In genomic region chr19:18279266-18279515, GRCh38 we compare ENCODE assay signal across 8 cellular contexts. TPM values are rescaled to one million over a fixed set of nuclear protein-coding genes. Genes with fewer than 3 reads are reported as not detected.
DNase-seq lines count a peak whose midpoint lies in the region; ATAC-seq and TF ChIP-seq lines count a peak whose summit lies in the region.

No MANE protein-coding gene starts in this region.

- peaks cover 6% of the 10 kb centered on the region for H3K36me3 Mint-ChIP-seq in T-helper 17 cell (ENCODE audit: low read depth)

- peaks cover 37% of the 10 kb centered on the region for H3K4me1 Mint-ChIP-seq in T-helper 17 cell

- peak overlapping the region; percentile 94 for H3K4me3 Mint-ChIP-seq in T-helper 17 cell

- H3K9me3 ChIP-seq in T-helper 17 cell (ENCODE audit: control insufficient read depth, low read length, poor library complexity, severe bottlenecking) (no peaks in the 10 kb centered on the region), gastrocnemius medialis (no peaks in the 10 kb centered on the region)

- peak overlapping the region; percentile 99 for H3K4me3 ChIP-seq in GM12875 (ENCODE audit: low read depth, low read length)
- peak overlapping the region; percentile 96 for H3K4me3 ChIP-seq in fibroblast of villous mesenchyme (ENCODE audit: low read depth, low read length)
- peak overlapping the region; percentile 78 to 98 (median 88) for H3K4me3 ChIP-seq in gastrocnemius medialis

- intact Hi-C loops in gastrocnemius medialis (cut with DNase I; ENCODE audit: low total_unique reads), result loop anchor here (1.0 to 5.0 kb wide), 5 partner anchors 25 to 243 kb away; partner anchors contain the start of genes ELL and LSM4

- TF ChIP-seq CTCF in GM12875 (IDR thresholded peaks at IDR 0.05; ENCODE audit: borderline replicate concordance, insufficient read depth, low read depth, low read length) (no peak), fibroblast of villous mesenchyme (IDR thresholded peaks at IDR 0.05; ENCODE audit: insufficient read depth, low read depth, low read length) (no peak), gastrocnemius medialis (IDR thresholded peaks at IDR 0.05 in 4 of 5, conservative IDR thresholded peaks at IDR 0.05 in 1 of 5) (no peak)

- no peak for TF ChIP-seq POLR2A in gastrocnemius medialis (IDR thresholded peaks at IDR 0.05)

- in situ Hi-C loops in gastrocnemius medialis (cut with MboI; ENCODE audit: low sequenced_read_pairs in 4 of 4), result loop anchor here (5.0 kb wide), 2 partner anchors 43 to 48 kb away; partner anchors contain the start of gene LSM4 (in 2 of the 4)

- peak overlapping the region; percentile 98 to 100 (median 99) for H3K27ac ChIP-seq in gastrocnemius medialis

- no peaks in the 10 kb centered on the region for H3K27me3 Mint-ChIP-seq in T-helper 17 cell

- H3K4me1 ChIP-seq in gastrocnemius medialis, result peaks cover 40 to 59% of the 10 kb centered on the region in 2 donors

- ATAC-seq in T-helper 17 cell (no peak), gastrocnemius medialis (no peak), GM21390 (IDR thresholded peaks at IDR 0.05; ENCODE audit: unreplicated experiment) (no peak), GM18520 (IDR thresholded peaks at IDR 0.05; ENCODE audit: unreplicated experiment) (no peak)

- peaks cover 0 to 4% of the 10 kb centered on the region in 2 donors for H3K36me3 ChIP-seq in gastrocnemius medialis

- H3K27ac Mint-ChIP-seq in T-helper 17 cell, result peak overlapping the region; percentile 99

- H3K27me3 ChIP-seq in gastrocnemius medialis, result no peaks in the 10 kb centered on the region

- DNase-seq in T-helper 17 cell (no peak), fibroblast of villous mesenchyme (ENCODE audit: low read depth) (no peak), gastrocnemius medialis (no peak), GDM1 (lab: John Stamatoyannopoulos, UW) (no peak), DMS 273 treated with DMSO at 0.1 percent for 48 hours (lab: John Stamatoyannopoulos, UW) (no peak)

RNA-seq across cellular contexts. Expression of gene JUND, which starts 2.2 kb away (rescaled TPM):
- total RNA-seq in T-helper 17 cell (1,000 to 10,000 TPM; 1,212 to 1,401 TPM), fibroblast of villous mesenchyme (111 and 150 TPM in 2 replicates), gastrocnemius medialis (100 to 1,000 TPM in 3 of 4 donors, 10 to 100 TPM in 1; 67.2 to 258 (median 221) TPM)

RNA-seq across cellular contexts. Expression of gene IQCN, which starts 4.9 kb away (rescaled TPM):
- total RNA-seq in T-helper 17 cell (10 to 100 TPM; 16.5 to 21.9 TPM), fibroblast of villous mesenchyme (0.86 and 0.97 TPM in 2 replicates), gastrocnemius medialis (under 1 TPM; 0.20 to 0.61 (median 0.39) TPM)

RNA-seq across cellular contexts. Expression of gene LSM4, which starts 43.7 kb away (rescaled TPM):
- 10 to 100 TPM; 43.3 to 46.6 TPM for total RNA-seq in T-helper 17 cell
- total RNA-seq in fibroblast of villous mesenchyme, result 131 and 143 TPM in 2 replicates
- total RNA-seq in gastrocnemius medialis, result 100 to 1,000 TPM; 122 to 294 (median 193) TPM

RNA-seq across cellular contexts. Expression of gene PDE4C, which starts 53.0 kb away (rescaled TPM):
- total RNA-seq in T-helper 17 cell, result under 1 TPM in 1 of 2 donors, not detected in 1; 0.31 TPM
- under 0.01 and 0.32 TPM in 2 replicates for total RNA-seq in fibroblast of villous mesenchyme
- total RNA-seq in gastrocnemius medialis, result 1 to 10 TPM in 1 of 4 donors, under 1 TPM in 2, not detected in 1; 0.65 to 2.6 (median 0.76) TPM
